Comparison of ENCODE assay signal across 17 cellular contexts in genomic region chr6:106870069-106870468, GRCh38.
DNase-seq lines count a peak whose midpoint lies in the region; ATAC-seq, FAIRE-seq and TF ChIP-seq lines count a peak whose summit lies in the region.
"Had no signal": no experiment of that assay in that cellular context is flagged by ENCODE, and none has a peak within 500 bp of the region (broad histone marks: within the 10 kb centered on the region; RNA-seq: fewer than 3 reads in every experiment).

No MANE protein-coding gene starts in this region.

- no peak overlapping the region for H3K4me3 Mint-ChIP-seq in activated T-helper 1 cell treated with anti-CD3 and anti-CD28 coated beads, Interleukin-12 subunit alpha, Interleukin-12 subunit beta, Interleukin-2, Interleukin-4 antibody, amounts not matched to agents 30 ng/mL and 10 ng/mL and 1 ng/mL, durations not matched to agents 14 hours and 24 hours and 36 hours
- H3K4me3 Mint-ChIP-seq: activated T-cell treated with anti-CD3 and anti-CD28 coated beads, Interleukin-2, amount 50 U/mL, for 72 hours; nephron had no signal

- in situ Hi-C loops in ACHN (cut with HindIII; ENCODE audit: low pct_ligation_motif_present, low pct_unique_long_range_greater_than_20kb, low sequenced_read_pairs) (no loop called here), astrocyte of the cerebellum (cut with HindIII; ENCODE audit: low sequenced_read_pairs) (no loop called here)

- no peaks in the 10 kb centered on the region for H3K36me3 Mint-ChIP-seq in activated T-helper 1 cell treated with anti-CD3 and anti-CD28 coated beads, Interleukin-12 subunit alpha, Interleukin-12 subunit beta, Interleukin-2, Interleukin-4 antibody, amounts not matched to agents 30 ng/mL and 10 ng/mL and 1 ng/mL, durations not matched to agents 14 hours and 24 hours and 36 hours (ENCODE audit: low read depth)

- H3K9me3 ChIP-seq in keratinocyte (ENCODE audit: control insufficient read depth, low read depth, low read length) (no peaks in the 10 kb centered on the region), heart left ventricle (peaks cover 0 to 5% (median 0%) of the 10 kb centered on the region in 12 donors)
- H3K9me3 ChIP-seq: esophagus muscularis mucosa had no signal

- no peak for FAIRE-seq in keratinocyte (lab: Jason Lieb, UNC)
- FAIRE-seq: islet of Langerhans had no signal

- H3K27ac ChIP-seq in keratinocyte (ENCODE audit: control insufficient read depth, insufficient read depth, low read length), result peak overlapping the region; percentile 92
- H3K27ac ChIP-seq in heart left ventricle, result no peak overlapping the region
- H3K27ac ChIP-seq: esophagus muscularis mucosa, transverse colon had no signal

- peak overlapping the region; percentile 91 for H3K9ac ChIP-seq in keratinocyte (ENCODE audit: control insufficient read depth, extremely low read depth, insufficient read depth, low read length)

- peaks cover 8% of the 10 kb centered on the region for H3K79me2 ChIP-seq in keratinocyte (ENCODE audit: control insufficient read depth, insufficient read depth, low read length)

- WGBS in heart left ventricle, 4 donors, result 25 to 49% (median 42%) methylated on average over 1 of the region's 1 CpG

- H3K4me3 ChIP-seq in astrocyte of the cerebellum (ENCODE audit: low read depth, low read length) (no peak overlapping the region), keratinocyte (ENCODE audit: control insufficient read depth in 2 of 3, extremely low read depth in 1 of 3, insufficient read depth in 2 of 3, low read depth in 1 of 3, low read length in 3 of 3) (peak overlapping the region; percentile 45 to 84 (median 78)), heart left ventricle (no peak overlapping the region)
- H3K4me3 ChIP-seq: esophagus muscularis mucosa, transverse colon had no signal

- DNase-seq in ACHN (peak; percentile 91), HS-27A (ENCODE audit: low read depth) (peak; percentile 45), astrocyte of the cerebellum (ENCODE audit: low read depth) (peak; percentile 75), keratinocyte (ENCODE audit: low read depth, low spot score) (peak; percentile 84), NCI-H2107 (lab: John Stamatoyannopoulos, UW) (no peak), heart left ventricle (no peak)
- no peak for DNase-seq in activated T-helper 1 cell treated with anti-CD3 and anti-CD28 coated beads, Interleukin-12 subunit alpha, Interleukin-12 subunit beta, Interleukin-2, Interleukin-4 antibody, amounts not matched to agents 30 ng/mL and 10 ng/mL and 1 ng/mL, durations not matched to agents 14 hours and 24 hours and 36 hours (ENCODE audit: low spot score)
- DNase-seq in stimulated activated CD4-positive, alpha-beta T cell treated with anti-CD3 and anti-CD28 coated beads, Interleukin-15, amount 100 ng/mL, for 24 hours, result no peak
- DNase-seq: activated CD4-positive, alpha-beta T cell treated with anti-CD3 and anti-CD28 coated beads for 1 hour; activated T-cell treated with anti-CD3 and anti-CD28 coated beads, Interleukin-2, amount 50 U/mL, for 72 hours; central memory CD4-positive, alpha-beta T cell; NCI-H1417 treated with DMSO at 0.1 percent for 48 hours; NCI-H774; transverse colon had no signal

- no peaks in the 10 kb centered on the region for H3K9me1 ChIP-seq in keratinocyte (ENCODE audit: control insufficient read depth, extremely low read depth, insufficient read depth, low read length)

- no peak overlapping the region for H2AFZ ChIP-seq in keratinocyte (ENCODE audit: control insufficient read depth, low read length)

- TF ChIP-seq CTCF in astrocyte of the cerebellum (IDR thresholded peaks at IDR 0.05; ENCODE audit: low read depth, low read length, missing control alignments), result no peak
- TF ChIP-seq CTCF in keratinocyte (optimal IDR thresholded peaks at IDR 0.05 in 1 of 3, IDR thresholded peaks at IDR 0.05 in 1 of 3, conservative IDR thresholded peaks at IDR 0.05 in 1 of 3; ENCODE audit: extremely low read depth in 1 of 3, insufficient read depth in 2 of 3, low read length in 3 of 3), result no peak
- no peak for TF ChIP-seq CTCF in heart left ventricle (IDR thresholded peaks at IDR 0.05)

- peak overlapping the region; percentile 97 for H3K4me2 ChIP-seq in keratinocyte (ENCODE audit: control insufficient read depth, extremely low read depth, insufficient read depth, low read depth, low read length)

- no peak for ATAC-seq in heart left ventricle
- ATAC-seq: activated T-cell treated with anti-CD3 and anti-CD28 coated beads, Interleukin-2, amount 50 U/mL, for 72 hours had no signal

- H3K9me3 Mint-ChIP-seq in activated T-helper 1 cell treated with anti-CD3 and anti-CD28 coated beads, Interleukin-12 subunit alpha, Interleukin-12 subunit beta, Interleukin-2, Interleukin-4 antibody, amounts not matched to agents 30 ng/mL and 10 ng/mL and 1 ng/mL, durations not matched to agents 14 hours and 24 hours and 36 hours, result no peaks in the 10 kb centered on the region
- H3K9me3 Mint-ChIP-seq: activated T-cell treated with anti-CD3 and anti-CD28 coated beads, Interleukin-2, amount 50 U/mL, for 72 hours had no signal

- intact Hi-C loops in activated T-helper 1 cell treated with anti-CD3 and anti-CD28 coated beads, Interleukin-12 subunit alpha, Interleukin-12 subunit beta, Interleukin-2, Interleukin-4 antibody, amounts not matched to agents 30 ng/mL and 10 ng/mL and 1 ng/mL, durations not matched to agents 14 hours and 24 hours and 36 hours (cut with micrococcal nuclease), result no loop called here
- intact Hi-C loops in heart left ventricle (cut with DNase I), result no loop called here

- no peak for TF ChIP-seq POLR2A in heart left ventricle (IDR thresholded peaks at IDR 0.05)

- no peaks in the 10 kb centered on the region for H4K20me1 ChIP-seq in keratinocyte (ENCODE audit: control insufficient read depth, extremely low read depth, insufficient read depth, low read length)

- H3K27ac Mint-ChIP-seq in activated T-helper 1 cell treated with anti-CD3 and anti-CD28 coated beads, Interleukin-12 subunit alpha, Interleukin-12 subunit beta, Interleukin-2, Interleukin-4 antibody, amounts not matched to agents 30 ng/mL and 10 ng/mL and 1 ng/mL, durations not matched to agents 14 hours and 24 hours and 36 hours, result no peak overlapping the region
- H3K27ac Mint-ChIP-seq: activated T-cell treated with anti-CD3 and anti-CD28 coated beads, Interleukin-2, amount 50 U/mL, for 72 hours had no signal

- H3K27me3 Mint-ChIP-seq in activated T-helper 1 cell treated with anti-CD3 and anti-CD28 coated beads, Interleukin-12 subunit alpha, Interleukin-12 subunit beta, Interleukin-2, Interleukin-4 antibody, amounts not matched to agents 30 ng/mL and 10 ng/mL and 1 ng/mL, durations not matched to agents 14 hours and 24 hours and 36 hours (ENCODE audit: insufficient read depth), result peaks cover 4% of the 10 kb centered on the region

- H3K36me3 ChIP-seq in keratinocyte (ENCODE audit: control insufficient read depth in 2 of 2, extremely low read depth in 1 of 2, insufficient read depth in 2 of 2, low read length in 2 of 2) (peaks cover 18 to 30% of the 10 kb centered on the region in 2 experiments), heart left ventricle (no peaks in the 10 kb centered on the region)
- H3K36me3 ChIP-seq: esophagus muscularis mucosa, transverse colon had no signal

- H3K4me1 Mint-ChIP-seq in activated T-helper 1 cell treated with anti-CD3 and anti-CD28 coated beads, Interleukin-12 subunit alpha, Interleukin-12 subunit beta, Interleukin-2, Interleukin-4 antibody, amounts not matched to agents 30 ng/mL and 10 ng/mL and 1 ng/mL, durations not matched to agents 14 hours and 24 hours and 36 hours (ENCODE audit: low read depth), result no peaks in the 10 kb centered on the region
- H3K4me1 Mint-ChIP-seq: nephron had no signal

- H3K27me3 ChIP-seq in keratinocyte (ENCODE audit: control insufficient read depth, extremely low read depth, insufficient read depth, low read length) (no peaks in the 10 kb centered on the region), heart left ventricle (no peaks in the 10 kb centered on the region)
- H3K27me3 ChIP-seq: esophagus muscularis mucosa, transverse colon had no signal

- dilution Hi-C loops in keratinocyte (cut with MboI; ENCODE audit: extremely low pct_ligation_motif_present, low sequenced_read_pairs), result no loop called here

- H3K4me1 ChIP-seq in keratinocyte (ENCODE audit: control insufficient read depth, extremely low read depth, insufficient read depth, low read length) (peaks cover 32% of the 10 kb centered on the region), heart left ventricle (no peaks in the 10 kb centered on the region)
- H3K4me1 ChIP-seq: esophagus muscularis mucosa, transverse colon had no signal

Comparison
In these comparisons a context has a peak if more than half of its experiments do, and no peak if none do; other contexts are left out.
1. DNase-seq: peak in ACHN (single experiment), HS-27A (single experiment), astrocyte of the cerebellum (single experiment) and keratinocyte (single experiment); none in activated T-helper 1 cell treated with anti-CD3 and anti-CD28 coated beads, Interleukin-12 subunit alpha, Interleukin-12 subunit beta, Interleukin-2, Interleukin-4 antibody, amounts not matched to agents 30 ng/mL and 10 ng/mL and 1 ng/mL, durations not matched to agents 14 hours and 24 hours and 36 hours (single experiment), NCI-H2107 (single experiment), heart left ventricle (0 of 5) and stimulated activated CD4-positive, alpha-beta T cell treated with anti-CD3 and anti-CD28 coated beads, Interleukin-15, amount 100 ng/mL, for 24 hours (single experiment).
2. H3K4me3 ChIP-seq: peak in keratinocyte (3 of 3); none in astrocyte of the cerebellum (single experiment) and heart left ventricle (0 of 12).